9 cellular contexts compared by ENCODE assay signal in the genomic region with DNA sequence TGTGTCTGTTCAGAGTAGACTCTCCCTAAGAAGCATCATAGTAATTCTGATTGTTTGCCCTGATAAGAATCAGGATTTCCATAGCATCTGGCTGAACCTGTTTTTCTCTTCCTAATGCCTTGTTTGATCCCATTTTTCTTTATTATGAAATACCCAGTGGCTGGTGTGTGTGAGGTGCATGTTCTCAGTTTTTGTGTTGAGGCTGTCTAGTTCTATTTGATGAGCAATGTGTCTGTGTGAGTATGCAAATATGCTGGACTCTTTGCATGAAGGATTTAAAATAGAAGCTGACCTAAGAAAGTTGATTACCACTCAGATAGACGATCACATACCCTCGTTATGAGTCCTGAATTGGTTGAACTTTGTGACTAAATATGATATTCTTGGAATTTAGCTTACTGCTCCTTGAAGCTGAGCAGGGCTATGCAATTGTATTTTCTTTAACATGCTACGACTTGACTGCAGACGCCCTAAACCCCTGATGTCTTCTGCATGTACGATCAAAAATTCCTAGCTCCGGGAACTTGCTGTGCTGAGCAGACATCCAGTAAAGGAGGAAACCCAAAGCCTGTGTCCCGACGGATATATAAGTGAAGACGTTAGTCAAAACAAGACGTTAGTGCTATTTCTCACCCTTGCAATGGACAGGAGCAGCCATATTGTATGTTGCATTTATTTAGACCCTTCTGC. TPM values are rescaled to one million over a fixed set of nuclear protein-coding genes. Genes with fewer than 3 reads are reported as not detected.
A peak's percentile ranks its signal among the peaks of the same experiment; 100 is the strongest.
DNase-seq lines count a peak whose midpoint lies in the region; ATAC-seq and TF ChIP-seq lines count a peak whose summit lies in the region.
"Had no signal": no experiment of that assay in that cellular context is flagged by ENCODE, and none has a peak within 500 bp of the region (broad histone marks: within the 10 kb centered on the region; RNA-seq: fewer than 3 reads in every experiment).

No MANE protein-coding gene starts in this region.

- in situ Hi-C loops in mammary epithelial cell (cut with MboI; ENCODE audit: low sequenced_read_pairs in 2 of 2): no loop called here

- ATAC-seq in HG03432 (IDR thresholded peaks at IDR 0.05; ENCODE audit: unreplicated experiment): peak; percentile 59
- no peak for ATAC-seq in stimulated activated naive CD8-positive, alpha-beta T cell treated with anti-CD3 and anti-CD28 coated beads, Interleukin-15, amount 100 ng/mL, for 72 hours

- intact Hi-C loops in mammary epithelial cell (cut with micrococcal nuclease): loop anchor here (1.0 to 10.0 kb wide), 5 partner anchors 39 to 483 kb away; a partner anchor contains a TSS

- dilution Hi-C loops in mammary epithelial cell (cut with HindIII; ENCODE audit: low sequenced_read_pairs): no loop called here

- peaks cover 2% of the 10 kb centered on the region for H3K36me3 Mint-ChIP-seq in activated naive CD8-positive, alpha-beta T cell
- no peaks in the 10 kb centered on the region for H3K36me3 Mint-ChIP-seq in activated naive CD8-positive, alpha-beta T cell treated with anti-CD3 and anti-CD28 coated beads for 36 hours
- H3K36me3 Mint-ChIP-seq in type B pancreatic cell: peaks cover 36% of the 10 kb centered on the region

- no peak overlapping the region for H2AFZ ChIP-seq in mammary epithelial cell (ENCODE audit: low read depth, low read length)

- no peak overlapping the region for H3K4me3 ChIP-seq in mammary epithelial cell (replicated peaks in 1 of 3; ENCODE audit: insufficient read depth in 1 of 3, low read depth in 2 of 3, low read length in 3 of 3)
- H3K4me3 ChIP-seq in BE2C (ENCODE audit: low read depth, low read length): no peak overlapping the region

- peak overlapping the region; percentile 54 for H3K9ac ChIP-seq in mammary epithelial cell (ENCODE audit: insufficient read depth, low read length)

- no peak overlapping the region for H3K4me3 Mint-ChIP-seq in activated naive CD8-positive, alpha-beta T cell
- no peak overlapping the region for H3K4me3 Mint-ChIP-seq in activated naive CD8-positive, alpha-beta T cell treated with anti-CD3 and anti-CD28 coated beads for 36 hours
- peak overlapping the region; percentile 56 for H3K4me3 Mint-ChIP-seq in type B pancreatic cell
- H3K4me3 Mint-ChIP-seq in stimulated activated naive CD8-positive, alpha-beta T cell treated with anti-CD3 and anti-CD28 coated beads, Interleukin-15, amount 100 ng/mL, for 72 hours: no peak overlapping the region

- TF ChIP-seq CTCF in mammary epithelial cell (conservative IDR thresholded peaks at IDR 0.05 in 1 of 2, IDR thresholded peaks at IDR 0.05 in 1 of 2; ENCODE audit: extremely low read depth in 1 of 2, insufficient read depth in 1 of 2, low read depth in 1 of 2, low read length in 2 of 2) (no peak), type B pancreatic cell (conservative IDR thresholded peaks at IDR 0.05) (no peak), BE2C (IDR thresholded peaks at IDR 0.05; ENCODE audit: low read depth, low read length) (no peak)

- no peaks in the 10 kb centered on the region for H3K27me3 ChIP-seq in mammary epithelial cell (ENCODE audit: insufficient read depth, low read length)
- H3K27me3 ChIP-seq in BE2C: no peaks in the 10 kb centered on the region

- WGBS in mammary epithelial cell (ENCODE audit: low coverage, missing lambda C conversion rate): 2% methylated on average over 10 of the region's 10 CpGs

- H3K4me2 ChIP-seq in mammary epithelial cell (ENCODE audit: insufficient read depth, low read depth, low read length): peak overlapping the region; percentile 75

- no peaks in the 10 kb centered on the region for H3K36me3 ChIP-seq in mammary epithelial cell (ENCODE audit: insufficient read depth, low read length)
- no peaks in the 10 kb centered on the region for H3K36me3 ChIP-seq in BE2C

- CTCF ChIA-PET in mammary epithelial cell (lab: Charles Lee; ENCODE audit: low non-redundant PET): interaction anchor here (0.5 to 1.0 kb wide), 6 partner anchors 9 to 666 kb away, joined by 3 to 7 read pairs (median 4); no protein-coding TSS in a partner anchor

- H3K4me1 ChIP-seq in mammary epithelial cell (ENCODE audit: insufficient read depth, low read length) (peaks cover 56% of the 10 kb centered on the region), BE2C (peaks cover 20% of the 10 kb centered on the region)

- DNase-seq in activated naive CD8-positive, alpha-beta T cell treated with anti-CD3 and anti-CD28 coated beads for 36 hours: no peak
- peak; percentile 91 for DNase-seq in mammary epithelial cell
- DNase-seq in type B pancreatic cell (ENCODE audit: extremely low spot score, unreplicated experiment): no peak
- no peak for DNase-seq in stimulated activated CD4-positive, alpha-beta T cell treated with anti-CD3 and anti-CD28 coated beads, Interleukin-1b, Interleukin-23, amount 100 ng/mL, for 48 hours
- DNase-seq in stimulated activated naive CD8-positive, alpha-beta T cell treated with anti-CD3 and anti-CD28 coated beads, Interleukin-15, amount 100 ng/mL, for 72 hours: no peak
- no peak for DNase-seq in BE2C
- DNase-seq: activated CD4-positive, alpha-beta T cell treated with anti-CD3 and anti-CD28 coated beads, Interleukin-2, amount 50 U/mL, for 48 hours had no signal

- peaks cover 2% of the 10 kb centered on the region for H3K27me3 Mint-ChIP-seq in activated naive CD8-positive, alpha-beta T cell
- H3K27me3 Mint-ChIP-seq in activated naive CD8-positive, alpha-beta T cell treated with anti-CD3 and anti-CD28 coated beads for 36 hours: peaks cover 39% of the 10 kb centered on the region
- H3K27me3 Mint-ChIP-seq in type B pancreatic cell: peaks cover 3% of the 10 kb centered on the region
- H3K27me3 Mint-ChIP-seq in stimulated activated naive CD8-positive, alpha-beta T cell treated with anti-CD3 and anti-CD28 coated beads, Interleukin-15, amount 100 ng/mL, for 72 hours: peaks cover 61% of the 10 kb centered on the region

- H3K4me1 Mint-ChIP-seq in activated naive CD8-positive, alpha-beta T cell (ENCODE audit: low read depth): peaks cover 35% of the 10 kb centered on the region
- H3K4me1 Mint-ChIP-seq in activated naive CD8-positive, alpha-beta T cell treated with anti-CD3 and anti-CD28 coated beads for 36 hours: peaks cover 30% of the 10 kb centered on the region
- H3K4me1 Mint-ChIP-seq in type B pancreatic cell (ENCODE audit: unreplicated experiment): peaks cover 52% of the 10 kb centered on the region
- H3K4me1 Mint-ChIP-seq in stimulated activated naive CD8-positive, alpha-beta T cell treated with anti-CD3 and anti-CD28 coated beads, Interleukin-15, amount 100 ng/mL, for 72 hours: peaks cover 61% of the 10 kb centered on the region

- no peaks in the 10 kb centered on the region for H4K20me1 ChIP-seq in mammary epithelial cell (ENCODE audit: insufficient read depth, low read length)

- no peaks in the 10 kb centered on the region for H3K9me3 ChIP-seq in mammary epithelial cell (replicated peaks; ENCODE audit: insufficient read depth, low read length)
- H3K9me3 ChIP-seq in BE2C: no peaks in the 10 kb centered on the region

- no peaks in the 10 kb centered on the region for H3K9me3 Mint-ChIP-seq in activated naive CD8-positive, alpha-beta T cell (ENCODE audit: low read depth)
- peaks cover 3% of the 10 kb centered on the region for H3K9me3 Mint-ChIP-seq in activated naive CD8-positive, alpha-beta T cell treated with anti-CD3 and anti-CD28 coated beads for 36 hours
- no peaks in the 10 kb centered on the region for H3K9me3 Mint-ChIP-seq in type B pancreatic cell
- peaks cover 0 to 7% of the 10 kb centered on the region in 2 donors for H3K9me3 Mint-ChIP-seq in stimulated activated naive CD8-positive, alpha-beta T cell treated with anti-CD3 and anti-CD28 coated beads, Interleukin-15, amount 100 ng/mL, for 72 hours

- peak overlapping the region; percentile 37 for H3K27ac Mint-ChIP-seq in activated naive CD8-positive, alpha-beta T cell
- no peak overlapping the region for H3K27ac Mint-ChIP-seq in activated naive CD8-positive, alpha-beta T cell treated with anti-CD3 and anti-CD28 coated beads for 36 hours
- H3K27ac Mint-ChIP-seq in type B pancreatic cell: peak overlapping the region; percentile 83
- H3K27ac Mint-ChIP-seq in stimulated activated naive CD8-positive, alpha-beta T cell treated with anti-CD3 and anti-CD28 coated beads, Interleukin-15, amount 100 ng/mL, for 72 hours: no peak overlapping the region

- peak overlapping the region; percentile 88 for H3K27ac ChIP-seq in mammary epithelial cell (ENCODE audit: insufficient read depth, low read depth, low read length)

- no TSS peak for BruUV-seq in mammary epithelial cell (replicated peaks; lab: Mats Ljungman, UMichigan)

- H3K79me2 ChIP-seq in mammary epithelial cell (ENCODE audit: insufficient read depth, low read length): peaks cover 50% of the 10 kb centered on the region

RNA-seq across cellular contexts. Expression of a gene that starts 51.3 kb away (rescaled TPM):
- total RNA-seq in activated naive CD8-positive, alpha-beta T cell treated with anti-CD3 and anti-CD28 coated beads for 36 hours: 1 to 10 TPM; 3.8 to 3.9 TPM
- total RNA-seq in mammary epithelial cell: 10 to 100 TPM; 23.2 to 34.7 TPM
- polyA plus RNA-seq in mammary epithelial cell: 7.4 TPM
- polyA minus RNA-seq in mammary epithelial cell: 12.7 TPM
- total RNA-seq in type B pancreatic cell (ENCODE audit: low replicate concordance): 17.3 and 62.7 TPM in 2 replicates
- polyA plus RNA-seq in BE2C (2012; ENCODE audit: insufficient read depth, insufficient read length, low read depth): 6.5 TPM

Comparison
In these comparisons a context has a peak if more than half of its experiments do, and no peak if none do; other contexts are left out.
1. H3K27ac Mint-ChIP-seq: peak in activated naive CD8-positive, alpha-beta T cell (single experiment) and type B pancreatic cell (single experiment); none in activated naive CD8-positive, alpha-beta T cell treated with anti-CD3 and anti-CD28 coated beads for 36 hours (single experiment) and stimulated activated naive CD8-positive, alpha-beta T cell treated with anti-CD3 and anti-CD28 coated beads, Interleukin-15, amount 100 ng/mL, for 72 hours (0 of 2).